ENCODE assay signal across 19 cellular contexts in the genomic region with DNA sequence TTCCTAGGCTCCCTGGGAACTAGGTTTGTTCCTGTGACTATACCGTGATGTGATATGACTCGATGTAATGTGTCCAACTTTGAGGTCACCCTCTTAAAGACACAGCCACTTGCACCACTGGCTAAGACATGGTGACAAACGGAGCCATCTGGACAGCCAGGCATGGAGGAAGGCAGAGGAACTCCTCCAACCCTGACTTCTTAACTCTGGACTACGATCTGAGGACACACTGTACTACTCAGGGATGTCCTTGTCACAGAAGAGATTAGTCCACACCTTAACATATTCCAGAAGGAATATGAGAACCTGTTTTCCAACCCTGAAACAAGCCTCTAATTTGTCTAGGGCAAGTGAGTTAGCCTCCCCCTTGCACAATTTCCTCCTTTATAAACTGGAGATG.
"Had no signal": no experiment of that assay in that cellular context is flagged by ENCODE, and none has a peak within 500 bp of the region (broad histone marks: within the 10 kb centered on the region; RNA-seq: fewer than 3 reads in every experiment).

No MANE protein-coding gene starts in this region.

- H3K27me3 ChIP-seq: brain microvascular endothelial cell, heart right ventricle, neural progenitor cell had no signal

- H3K9me3 Mint-ChIP-seq: activated naive CD4-positive, alpha-beta T cell treated with anti-CD3 and anti-CD28 coated beads, Interleukin-2, amount 50 U/mL, for 24 hours; mesothelial cell of epicardium; naive thymus-derived CD8-positive, alpha-beta T cell; neural progenitor cell had no signal

- ATAC-seq: heart right ventricle; left lobe of liver; naive thymus-derived CD8-positive, alpha-beta T cell; stimulated activated naive CD8-positive, alpha-beta T cell treated with anti-CD3 and anti-CD28 coated beads, Interleukin-15, Interleukin-2, amounts not matched to agents 100 U/mL and 50 U/mL, for 24 hours had no signal

- H3K4me3 ChIP-seq: heart right ventricle, lung, neural progenitor cell had no signal

- H3K36me3 Mint-ChIP-seq: mesothelial cell of epicardium, neural progenitor cell had no signal

- FAIRE-seq: colon, kidney had no signal

- H3K36me3 ChIP-seq: brain microvascular endothelial cell, heart right ventricle, neural progenitor cell had no signal

- H3K9ac ChIP-seq: neural progenitor cell had no signal

- H3K9me3 ChIP-seq: heart right ventricle had no signal

- H3K4me3 Mint-ChIP-seq: activated naive CD4-positive, alpha-beta T cell treated with anti-CD3 and anti-CD28 coated beads, Interleukin-2, amount 50 U/mL, for 24 hours; mesothelial cell of epicardium; naive thymus-derived CD8-positive, alpha-beta T cell; neural progenitor cell had no signal

- DNase-seq: activated CD4-positive, alpha-beta T cell treated with anti-CD3 and anti-CD28 coated beads for 1 hour; activated gamma-delta T cell treated with Interleukin-2 at 50 U/mL for 16 hours; activated T-cell treated with anti-CD3 and anti-CD28 coated beads, Interleukin-2, amount 50 U/mL, for 1 hour; aorta; brain microvascular endothelial cell; central memory CD4-positive, alpha-beta T cell; heart right ventricle; kidney; naive thymus-derived CD8-positive, alpha-beta T cell; stimulated activated CD4-positive, alpha-beta T cell treated with anti-CD3 and anti-CD28 coated beads, Interleukin-4, amount 100 ng/mL, for 24 hours; stimulated activated naive CD8-positive, alpha-beta T cell treated with anti-CD3 and anti-CD28 coated beads, Interleukin-15, Interleukin-2, amounts not matched to agents 100 U/mL and 50 U/mL, for 24 hours; trophoblast cell had no signal

- H3K27ac ChIP-seq: brain microvascular endothelial cell, heart right ventricle had no signal

- H2AFZ ChIP-seq: neural progenitor cell had no signal

- H3K27me3 Mint-ChIP-seq: activated naive CD4-positive, alpha-beta T cell treated with anti-CD3 and anti-CD28 coated beads, Interleukin-2, amount 50 U/mL, for 24 hours; naive thymus-derived CD8-positive, alpha-beta T cell had no signal

- H3K27ac Mint-ChIP-seq: activated naive CD4-positive, alpha-beta T cell treated with anti-CD3 and anti-CD28 coated beads, Interleukin-2, amount 50 U/mL, for 24 hours; mesothelial cell of epicardium; progenitor cell of endocrine pancreas had no signal
